ENCODE assay signal across 12 cellular contexts in the genomic region with DNA sequence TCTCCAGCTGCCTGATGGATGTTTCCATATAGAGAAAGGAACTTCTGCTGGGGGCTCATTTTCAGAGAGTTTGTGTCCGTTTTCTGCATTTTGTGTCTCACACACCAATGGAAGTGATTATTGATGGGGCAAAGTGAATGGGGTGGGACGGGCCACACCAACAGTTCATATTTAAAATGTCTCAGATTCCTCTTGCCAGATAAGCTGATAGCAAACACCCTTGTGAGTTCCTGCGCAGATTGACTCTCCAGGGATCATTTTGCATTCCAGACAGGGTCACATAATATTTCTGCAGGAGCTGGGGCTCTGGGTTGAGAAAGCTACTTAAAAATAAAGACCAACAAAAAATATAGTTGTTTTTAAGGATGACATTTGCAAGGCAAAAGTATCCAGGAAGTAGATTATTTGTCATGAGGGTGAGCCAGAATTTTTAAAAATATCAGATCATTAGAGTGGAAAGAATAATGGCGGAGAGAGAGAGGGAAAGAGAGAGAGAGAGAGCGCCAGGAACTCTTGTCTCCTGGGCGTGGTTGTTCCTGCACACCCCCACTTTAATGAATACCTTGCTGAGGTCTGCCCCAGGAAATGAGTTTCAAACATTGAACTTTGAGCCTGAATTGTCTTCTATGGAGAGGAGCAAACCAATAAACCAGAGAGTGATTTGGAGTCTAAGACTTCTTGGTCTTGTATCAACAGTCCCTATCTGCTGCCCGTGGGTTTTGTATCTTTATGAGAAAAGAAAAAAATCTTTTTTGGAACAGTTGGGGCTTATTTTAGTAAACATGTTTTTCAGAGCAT. TPM values are rescaled to one million over a fixed set of nuclear protein-coding genes. Genes with fewer than 3 reads are reported as not detected.
DNase-seq lines count a peak whose midpoint lies in the region; ATAC-seq and TF ChIP-seq lines count a peak whose summit lies in the region.
"Had no signal": no experiment of that assay in that cellular context is flagged by ENCODE, and none has a peak within 500 bp of the region (broad histone marks: within the 10 kb centered on the region; RNA-seq: fewer than 3 reads in every experiment).

No MANE protein-coding gene starts in this region.

- no peaks in the 10 kb centered on the region for H3K27me3 Mint-ChIP-seq in T-helper 2 cell treated with Interferon-gamma antibody and Interleukin-4, amounts not matched to agents 5 μg/mL and 100 μg/mL, for 36 hours (ENCODE audit: low read depth)

- H3K4me3 Mint-ChIP-seq in T-helper 2 cell treated with Interferon-gamma antibody and Interleukin-4, amounts not matched to agents 5 μg/mL and 100 μg/mL, for 36 hours: peak overlapping the region; percentile 44

- H3K4me1 ChIP-seq in adrenal gland (replicated peaks in 1 of 2) (peaks cover 0 to 5% of the 10 kb centered on the region in 2 donors), testis (peaks cover 69% of the 10 kb centered on the region), OCI-LY7 (ENCODE audit: insufficient read depth, low read length, poor library complexity, severe bottlenecking) (no peaks in the 10 kb centered on the region)
- H3K4me1 ChIP-seq: HAP-1 had no signal

- TF ChIP-seq CTCF in adrenal gland (IDR thresholded peaks at IDR 0.05) (no peak), testis (IDR thresholded peaks at IDR 0.05) (no peak), OCI-LY7 (conservative IDR thresholded peaks at IDR 0.05; ENCODE audit: low read length) (no peak)

- H3K27ac ChIP-seq in adrenal gland (peak overlapping the region in 3 of 5 donors; percentile 16 to 82 (median 57)), testis (peak overlapping the region; percentile 80 to 87), OCI-LY7 (ENCODE audit: low read depth, low read length, poor library complexity, severe bottlenecking) (no peak overlapping the region)

- H3K9me3 Mint-ChIP-seq in T-helper 2 cell treated with Interferon-gamma antibody and Interleukin-4, amounts not matched to agents 5 μg/mL and 100 μg/mL, for 36 hours: peaks cover 3% of the 10 kb centered on the region

- no peaks in the 10 kb centered on the region for H4K20me1 ChIP-seq in OCI-LY7 (ENCODE audit: insufficient read depth, low read length)

- intact Hi-C loops in adrenal gland (cut with DNase I) (no loop called here), left colon (cut with DNase I, micrococcal nuclease) (no loop called here), testis (cut with DNase I; ENCODE audit: low total_unique reads) (no loop called here), OCI-LY7 (cut with micrococcal nuclease; ENCODE audit: unreplicated experiment) (no loop called here)

- no TSS peak for BruUV-seq in OCI-LY7 (replicated peaks; lab: Mats Ljungman, UMichigan)

- ATAC-seq in left colon (peak; percentile 79), GM18517 (IDR thresholded peaks at IDR 0.05; ENCODE audit: unreplicated experiment) (no peak)

- H3K27ac Mint-ChIP-seq in T-helper 2 cell treated with Interferon-gamma antibody and Interleukin-4, amounts not matched to agents 5 μg/mL and 100 μg/mL, for 36 hours: peak overlapping the region; percentile 80

- H3K4me1 Mint-ChIP-seq in T-helper 2 cell treated with Interferon-gamma antibody and Interleukin-4, amounts not matched to agents 5 μg/mL and 100 μg/mL, for 36 hours (ENCODE audit: low read depth): peaks cover 63% of the 10 kb centered on the region

- H3K4me3 ChIP-seq in adrenal gland (no peak overlapping the region), testis (no peak overlapping the region), OCI-LY7 (ENCODE audit: low read depth, low read length, poor library complexity, severe bottlenecking) (no peak overlapping the region)
- H3K4me3 ChIP-seq: HAP-1 had no signal

- POLR2A ChIA-PET in OCI-LY7 (lab: Charles Lee): no interaction called here

- no peak overlapping the region for H2AFZ ChIP-seq in OCI-LY7 (ENCODE audit: low read length)

- H3K4me2 ChIP-seq in OCI-LY7 (ENCODE audit: low read length): no peak overlapping the region

- H3K36me3 Mint-ChIP-seq in T-helper 2 cell treated with Interferon-gamma antibody and Interleukin-4, amounts not matched to agents 5 μg/mL and 100 μg/mL, for 36 hours (ENCODE audit: low read depth): peaks cover 43% of the 10 kb centered on the region

- DNase-seq in T-helper 2 cell treated with Interferon-gamma antibody and Interleukin-4, amounts not matched to agents 5 μg/mL and 100 μg/mL, for 36 hours (ENCODE audit: low spot score): no peak
- DNase-seq in T-helper 2 cell (no peak), adrenal gland (no peak), left colon (peak in 1 of 2 donors; percentile 71), testis (no peak), OCI-LY7 (ENCODE audit: low spot score) (no peak), NCI-H146 treated with DMSO at 0.1 percent for 48 hours (lab: John Stamatoyannopoulos, UW; ENCODE audit: unreplicated experiment) (no peak)
- DNase-seq: NCI-H526; stimulated activated naive CD4-positive, alpha-beta T cell treated with Interleukin-2 at 50 U/mL for 16 hours; T1000 had no signal

- H3K27me3 ChIP-seq in adrenal gland: no peaks in the 10 kb centered on the region
- H3K27me3 ChIP-seq in testis: no peaks in the 10 kb centered on the region

- H3K36me3 ChIP-seq in adrenal gland (replicated peaks in 1 of 2): no peaks in the 10 kb centered on the region
- H3K36me3 ChIP-seq in testis (ENCODE audit: low read depth, missing control alignments): no peaks in the 10 kb centered on the region
- H3K36me3 ChIP-seq in OCI-LY7 (ENCODE audit: insufficient read depth, low read length): no peaks in the 10 kb centered on the region
- H3K36me3 ChIP-seq: HAP-1 had no signal

- WGBS in adrenal gland, 4 donors: 70 to 84% (median 77%) methylated on average over 7 of the region's 7 CpGs
- WGBS in testis, 2 donors: 37 to 40% methylated on average over 7 of the region's 7 CpGs

- no peaks in the 10 kb centered on the region for H3K79me2 ChIP-seq in OCI-LY7 (ENCODE audit: insufficient read depth, low read depth, low read length)

- H3K9me3 ChIP-seq in adrenal gland (replicated peaks in 1 of 3) (no peaks in the 10 kb centered on the region), testis (no peaks in the 10 kb centered on the region), OCI-LY7 (ENCODE audit: low read length) (no peaks in the 10 kb centered on the region)
- H3K9me3 ChIP-seq: HAP-1 had no signal

- H3K9me2 ChIP-seq in OCI-LY7 (ENCODE audit: insufficient read depth, low read length): no peaks in the 10 kb centered on the region

- CTCF ChIA-PET in OCI-LY7 (lab: Charles Lee; ENCODE audit: unreplicated experiment): no interaction called here

- no peak for TF ChIP-seq POLR2A in adrenal gland (IDR thresholded peaks at IDR 0.05)
- no peak for TF ChIP-seq POLR2A in testis (IDR thresholded peaks at IDR 0.05)

RNA-seq across cellular contexts. Expression of gene MICAL2, which starts 33.3 kb away (rescaled TPM):
- total RNA-seq in adrenal gland (10 to 100 TPM; 25.7 to 80.5 (median 46.6) TPM), left colon (100 to 1,000 TPM; 268 to 361 TPM), testis (100 to 1,000 TPM; 401 to 461 TPM), OCI-LY7 (2022) (0.59 TPM in 1 of 2 replicates, not detected in the other)
- polyA plus RNA-seq in adrenal gland (10 to 100 TPM in 2 of 3 donors, 1 to 10 TPM in 1; 8.7 to 18.2 (median 12.1) TPM), testis (ENCODE audit: insufficient read depth, low read depth, low replicate concordance) (224 TPM)
- total RNA-seq in OCI-LY7 (2014; rRNA removed; shearing (Covaris generic)): not detected in 2 replicates

Comparison
In these comparisons a context has a peak if more than half of its experiments do, and no peak if none do; other contexts are left out.
1. RNA of gene MICAL2, which starts 33.3 kb away (total RNA-seq): 401 to 461 TPM in testis, 268 to 361 TPM in left colon and 25.7 to 80.5 TPM in adrenal gland; 0.59 TPM in OCI-LY7; every median in the first group is over 10 times any median in the second.